In genomic region chr19:47068876-47069406, GRCh38 we compare ENCODE assay signal across 12 cellular contexts. TPM values are rescaled to one million over a fixed set of nuclear protein-coding genes. Genes with fewer than 3 reads are reported as not detected.
DNase-seq lines count a peak whose midpoint lies in the region; ATAC-seq and TF ChIP-seq lines count a peak whose summit lies in the region.
"Had no signal": no experiment of that assay in that cellular context is flagged by ENCODE, and none has a peak within 500 bp of the region (broad histone marks: within the 10 kb centered on the region; RNA-seq: fewer than 3 reads in every experiment).

No MANE protein-coding gene starts in this region.

- no peaks in the 10 kb centered on the region for H3K27me3 Mint-ChIP-seq in activated naive CD8-positive, alpha-beta T cell treated with anti-CD3 and anti-CD28 coated beads, Interleukin-2, amount 10 ng/mL, durations not matched to agents 7 days and 5 days
- H3K27me3 Mint-ChIP-seq in activated naive CD8-positive, alpha-beta T cell treated with anti-CD3 and anti-CD28 coated beads for 36 hours = no peaks in the 10 kb centered on the region
- no peaks in the 10 kb centered on the region for H3K27me3 Mint-ChIP-seq in chondrocyte (ENCODE audit: low read depth)
- no peaks in the 10 kb centered on the region for H3K27me3 Mint-ChIP-seq in neural crest cell (ENCODE audit: low read depth)

- H3K27ac Mint-ChIP-seq in activated naive CD8-positive, alpha-beta T cell treated with anti-CD3 and anti-CD28 coated beads, Interleukin-2, amount 10 ng/mL, durations not matched to agents 7 days and 5 days = peak overlapping the region; percentile 37
- H3K27ac Mint-ChIP-seq in activated naive CD8-positive, alpha-beta T cell treated with anti-CD3 and anti-CD28 coated beads for 36 hours = no peak overlapping the region
- peak overlapping the region; percentile 41 for H3K27ac Mint-ChIP-seq in chondrocyte (ENCODE audit: unreplicated experiment)
- peak overlapping the region; percentile 43 for H3K27ac Mint-ChIP-seq in neural crest cell (ENCODE audit: unreplicated experiment)
- H3K27ac Mint-ChIP-seq: CD8-positive, alpha-beta T cell had no signal

- peaks cover 9% of the 10 kb centered on the region for H3K36me3 Mint-ChIP-seq in activated naive CD8-positive, alpha-beta T cell treated with anti-CD3 and anti-CD28 coated beads, Interleukin-2, amount 10 ng/mL, durations not matched to agents 7 days and 5 days
- H3K36me3 Mint-ChIP-seq in activated naive CD8-positive, alpha-beta T cell treated with anti-CD3 and anti-CD28 coated beads for 36 hours = peaks cover 16% of the 10 kb centered on the region
- H3K36me3 Mint-ChIP-seq in chondrocyte (ENCODE audit: low read depth) = peaks cover 17% of the 10 kb centered on the region
- peaks cover 5% of the 10 kb centered on the region for H3K36me3 Mint-ChIP-seq in neural crest cell (ENCODE audit: low read depth)

- POLR2A ChIA-PET in activated naive CD8-positive, alpha-beta T cell treated with anti-CD3 and anti-CD28 coated beads, Interleukin-2, amount 10 ng/mL, durations not matched to agents 7 days and 5 days (lab: Charles Lee) = no interaction called here

- no peak for TF ChIP-seq CTCF in chondrocyte (IDR thresholded peaks at IDR 0.05)
- TF ChIP-seq CTCF in neural crest cell (conservative IDR thresholded peaks at IDR 0.05) = no peak

- H3K4me1 Mint-ChIP-seq in activated naive CD8-positive, alpha-beta T cell treated with anti-CD3 and anti-CD28 coated beads, Interleukin-2, amount 10 ng/mL, durations not matched to agents 7 days and 5 days = peaks cover 2% of the 10 kb centered on the region
- H3K4me1 Mint-ChIP-seq in activated naive CD8-positive, alpha-beta T cell treated with anti-CD3 and anti-CD28 coated beads for 36 hours = no peaks in the 10 kb centered on the region
- no peaks in the 10 kb centered on the region for H3K4me1 Mint-ChIP-seq in chondrocyte (ENCODE audit: low read depth)
- peaks cover 4% of the 10 kb centered on the region for H3K4me1 Mint-ChIP-seq in neural crest cell
- H3K4me1 Mint-ChIP-seq: CD14-positive monocyte had no signal

- H3K9me3 Mint-ChIP-seq in activated naive CD8-positive, alpha-beta T cell treated with anti-CD3 and anti-CD28 coated beads, Interleukin-2, amount 10 ng/mL, durations not matched to agents 7 days and 5 days = no peaks in the 10 kb centered on the region
- H3K9me3 Mint-ChIP-seq in activated naive CD8-positive, alpha-beta T cell treated with anti-CD3 and anti-CD28 coated beads for 36 hours = no peaks in the 10 kb centered on the region
- H3K9me3 Mint-ChIP-seq in chondrocyte (ENCODE audit: low read depth) = no peaks in the 10 kb centered on the region
- no peaks in the 10 kb centered on the region for H3K9me3 Mint-ChIP-seq in neural crest cell
- H3K9me3 Mint-ChIP-seq: CD14-positive monocyte; CD8-positive, alpha-beta T cell had no signal

- no peak for ATAC-seq in activated naive CD8-positive, alpha-beta T cell treated with anti-CD3 and anti-CD28 coated beads, Interleukin-2, amount 10 ng/mL, durations not matched to agents 7 days and 5 days (ENCODE audit: low read depth)
- no peak for ATAC-seq in GM21529 (IDR thresholded peaks at IDR 0.05; ENCODE audit: unreplicated experiment)
- ATAC-seq: CD8-positive, alpha-beta T cell; GM12878; HCT116 had no signal

- no peak overlapping the region for H3K4me3 Mint-ChIP-seq in activated naive CD8-positive, alpha-beta T cell treated with anti-CD3 and anti-CD28 coated beads, Interleukin-2, amount 10 ng/mL, durations not matched to agents 7 days and 5 days
- no peak overlapping the region for H3K4me3 Mint-ChIP-seq in activated naive CD8-positive, alpha-beta T cell treated with anti-CD3 and anti-CD28 coated beads for 36 hours
- no peak overlapping the region for H3K4me3 Mint-ChIP-seq in chondrocyte (ENCODE audit: unreplicated experiment)
- H3K4me3 Mint-ChIP-seq in neural crest cell = no peak overlapping the region
- H3K4me3 Mint-ChIP-seq: CD14-positive monocyte; CD8-positive, alpha-beta T cell had no signal

- no peak for DNase-seq in activated naive CD8-positive, alpha-beta T cell treated with anti-CD3 and anti-CD28 coated beads, Interleukin-2, amount 10 ng/mL, durations not matched to agents 7 days and 5 days
- DNase-seq in activated naive CD8-positive, alpha-beta T cell treated with anti-CD3 and anti-CD28 coated beads for 36 hours = no peak
- DNase-seq in chondrocyte (ENCODE audit: low spot score) = no peak
- no peak for DNase-seq in neural crest cell (ENCODE audit: low read depth, low spot score)
- no peak for DNase-seq in activated CD4-positive, CD25-positive, alpha-beta regulatory T cell treated with anti-CD3 and anti-CD28 coated beads, Interleukin-2, amount 50 U/mL, for 72 hours
- no peak for DNase-seq in GDM1 (lab: John Stamatoyannopoulos, UW)
- DNase-seq: CD8-positive, alpha-beta T cell; DMS53 had no signal

RNA-seq across cellular contexts. Expression of gene TMEM160, which starts 20.5 kb away (rescaled TPM):
- 10 to 100 TPM; 54.7 to 59.0 TPM for total RNA-seq in activated naive CD8-positive, alpha-beta T cell treated with anti-CD3 and anti-CD28 coated beads, Interleukin-2, amount 10 ng/mL, durations not matched to agents 7 days and 5 days
- 10 to 100 TPM; 48.9 to 49.2 TPM for total RNA-seq in activated naive CD8-positive, alpha-beta T cell treated with anti-CD3 and anti-CD28 coated beads for 36 hours
- 35.8 to 37.6 TPM (median 37.3 TPM) in 3 replicates for total RNA-seq in chondrocyte
- 51.1 and 57.5 TPM in 2 replicates for total RNA-seq in neural crest cell

RNA-seq across cellular contexts. Expression of gene ZC3H4, which starts 44.6 kb away (rescaled TPM):
- total RNA-seq in activated naive CD8-positive, alpha-beta T cell treated with anti-CD3 and anti-CD28 coated beads, Interleukin-2, amount 10 ng/mL, durations not matched to agents 7 days and 5 days = 10 to 100 TPM; 84.3 to 86.0 TPM
- 100 to 1,000 TPM; 103 to 110 TPM for total RNA-seq in activated naive CD8-positive, alpha-beta T cell treated with anti-CD3 and anti-CD28 coated beads for 36 hours
- total RNA-seq in chondrocyte (43.5 to 54.2 TPM (median 46.2 TPM) in 3 replicates), neural crest cell (103 and 104 TPM in 2 replicates)

RNA-seq across cellular contexts. Expression of gene NPAS1, which starts 49.3 kb away (rescaled TPM):
- under 1 TPM; 0.43 to 0.61 TPM for total RNA-seq in activated naive CD8-positive, alpha-beta T cell treated with anti-CD3 and anti-CD28 coated beads, Interleukin-2, amount 10 ng/mL, durations not matched to agents 7 days and 5 days
- total RNA-seq in activated naive CD8-positive, alpha-beta T cell treated with anti-CD3 and anti-CD28 coated beads for 36 hours = under 1 TPM; 0.52 to 0.91 TPM
- 1.0 to 1.8 TPM (median 1.7 TPM) in 3 replicates for total RNA-seq in chondrocyte
- 1.5 and 1.9 TPM in 2 replicates for total RNA-seq in neural crest cell
